14 cellular contexts compared by ENCODE assay signal in genomic region chr6:139536751-139537617, GRCh38.
DNase-seq lines count a peak whose midpoint lies in the region; ATAC-seq and TF ChIP-seq lines count a peak whose summit lies in the region.
"Had no signal": no experiment of that assay in that cellular context is flagged by ENCODE, and none has a peak within 500 bp of the region (broad histone marks: within the 10 kb centered on the region; RNA-seq: fewer than 3 reads in every experiment).

No MANE protein-coding gene starts in this region.

- no peak overlapping the region for H3K4me3 ChIP-seq in mucosa of stomach (ENCODE audit: low read length)
- H3K4me3 ChIP-seq in upper lobe of right lung = no peak overlapping the region
- H3K4me3 ChIP-seq in BE2C (ENCODE audit: low read depth, low read length) = no peak overlapping the region
- H3K4me3 ChIP-seq: Peyer's patch, right atrium auricular region had no signal

- TF ChIP-seq CTCF in upper lobe of right lung (IDR thresholded peaks at IDR 0.05) (no peak), BE2C (IDR thresholded peaks at IDR 0.05; ENCODE audit: low read depth, low read length) (no peak)

- DNase-seq in NCI-H146 (lab: John Stamatoyannopoulos, UW) (peak; percentile 16), NCI-H146 treated with DMSO at 0.1 percent for 48 hours (lab: John Stamatoyannopoulos, UW; ENCODE audit: unreplicated experiment) (no peak), fibroblast of gingiva (ENCODE audit: low read depth) (peak; percentile 79), upper lobe of right lung (no peak), globus pallidus (ENCODE audit: low spot score) (no peak), BE2C (no peak), NCI-H187 (lab: John Stamatoyannopoulos, UW) (no peak)
- DNase-seq: COR-L47; GOT3; NCI-H1436; stimulated activated naive CD8-positive, alpha-beta T cell treated with anti-CD3 and anti-CD28 coated beads, Interleukin-15, Interleukin-2, amounts not matched to agents 100 U/mL and 50 U/mL, for 24 hours had no signal

- peak overlapping the region; percentile 45 for H3K9ac ChIP-seq in mucosa of stomach (ENCODE audit: low read length)

- H3K27me3 ChIP-seq in mucosa of stomach (ENCODE audit: control insufficient read depth, insufficient read depth, low read length) (no peaks in the 10 kb centered on the region), upper lobe of right lung (no peaks in the 10 kb centered on the region), BE2C (no peaks in the 10 kb centered on the region)
- H3K27me3 ChIP-seq: Peyer's patch, right atrium auricular region had no signal

- peak; percentile 38 for ATAC-seq in upper lobe of right lung
- ATAC-seq: stimulated activated naive CD8-positive, alpha-beta T cell treated with anti-CD3 and anti-CD28 coated beads, Interleukin-15, Interleukin-2, amounts not matched to agents 100 U/mL and 50 U/mL, for 24 hours had no signal

- H3K27ac ChIP-seq in upper lobe of right lung = peak overlapping the region; percentile 63

- H3K36me3 ChIP-seq in mucosa of stomach (ENCODE audit: control insufficient read depth, insufficient read depth, low read length) (no peaks in the 10 kb centered on the region), upper lobe of right lung (no peaks in the 10 kb centered on the region), BE2C (no peaks in the 10 kb centered on the region)
- H3K36me3 ChIP-seq: Peyer's patch, right atrium auricular region had no signal

- H3K9me3 ChIP-seq in mucosa of stomach (ENCODE audit: control insufficient read depth, low read length) (no peaks in the 10 kb centered on the region), upper lobe of right lung (no peaks in the 10 kb centered on the region), BE2C (no peaks in the 10 kb centered on the region)
- H3K9me3 ChIP-seq: Peyer's patch, right atrium auricular region had no signal

- intact Hi-C loops in upper lobe of right lung (cut with DNase I) = no loop called here

- H3K4me1 ChIP-seq in mucosa of stomach (ENCODE audit: control insufficient read depth, insufficient read depth, low read length) (peaks cover 60% of the 10 kb centered on the region), upper lobe of right lung (peaks cover 34% of the 10 kb centered on the region), BE2C (no peaks in the 10 kb centered on the region)

Comparison
In these comparisons a context has a peak if more than half of its experiments do, and no peak if none do; other contexts are left out.
1. DNase-seq: peak in NCI-H146 (single experiment) and fibroblast of gingiva (single experiment); none in NCI-H146 treated with DMSO at 0.1 percent for 48 hours (single experiment), upper lobe of right lung (single experiment), globus pallidus (single experiment), BE2C (single experiment) and NCI-H187 (0 of 2).